Comparison of ENCODE assay signal across 25 cellular contexts in the genomic region with DNA sequence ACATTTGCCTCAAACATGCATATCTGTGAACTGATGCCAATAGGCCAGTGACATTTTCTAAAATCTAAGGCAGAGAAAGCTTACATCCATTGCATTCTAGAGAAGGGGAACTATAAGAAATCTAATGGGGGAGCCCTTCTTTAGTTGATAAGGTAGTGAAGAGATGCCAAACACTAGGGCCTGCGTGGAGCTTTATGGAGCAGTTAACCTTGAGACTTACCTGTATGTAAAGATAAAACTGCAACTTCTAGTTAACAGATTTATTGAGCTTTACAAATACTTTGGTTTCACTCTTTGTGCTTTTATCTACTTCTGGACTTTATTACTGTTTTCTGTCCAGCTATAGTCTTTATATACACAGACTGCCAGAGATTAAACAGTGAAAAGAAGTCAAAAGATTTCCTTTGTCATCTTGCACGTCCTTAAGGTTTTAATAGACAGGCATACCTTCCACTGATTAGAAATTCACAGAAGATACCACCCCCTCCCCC.
DNase-seq lines count a peak whose midpoint lies in the region; ATAC-seq and TF ChIP-seq lines count a peak whose summit lies in the region.
"Had no signal": no experiment of that assay in that cellular context is flagged by ENCODE, and none has a peak within 500 bp of the region (broad histone marks: within the 10 kb centered on the region; RNA-seq: fewer than 3 reads in every experiment).

No MANE protein-coding gene starts in this region.

- H3K9me3 Mint-ChIP-seq in MCF 10A (ENCODE audit: unreplicated experiment): peaks cover 5% of the 10 kb centered on the region
- peaks cover 8% of the 10 kb centered on the region for H3K9me3 Mint-ChIP-seq in mesothelial cell of epicardium
- H3K9me3 Mint-ChIP-seq: activated B cell treated with CpG ODN at 0.5 μM for 24 hours; CD4-positive, alpha-beta memory T cell had no signal

- H3K9me3 ChIP-seq in transverse colon: no peaks in the 10 kb centered on the region
- H3K9me3 ChIP-seq: body of pancreas, psoas muscle had no signal

- H3K36me3 ChIP-seq in transverse colon: no peaks in the 10 kb centered on the region

- peak overlapping the region; percentile 53 to 73 (median 68) for H3K27ac ChIP-seq in transverse colon
- H3K27ac ChIP-seq: body of pancreas, psoas muscle had no signal

- H3K4me3 Mint-ChIP-seq in MCF 10A (ENCODE audit: unreplicated experiment): peak overlapping the region; percentile 36
- H3K4me3 Mint-ChIP-seq in mesothelial cell of epicardium: no peak overlapping the region
- H3K4me3 Mint-ChIP-seq: activated B cell treated with CpG ODN at 0.5 μM for 24 hours; CD4-positive, alpha-beta memory T cell had no signal

- WGBS in transverse colon (ENCODE audit: low coverage in 1 of 2), 2 donors: 31 to 49% methylated on average over 2 of the region's 2 CpGs

- CTCF ChIA-PET in MCF 10A (lab: Yijun Ruan, JAX): interaction anchor here (0.6 to 0.7 kb wide), 3 partner anchors 40 to 1293 kb away, joined by 3 read pairs; no protein-coding TSS in a partner anchor

- TF ChIP-seq POLR2A in transverse colon (IDR thresholded peaks at IDR 0.05): no peak

- no peak for ATAC-seq in HG02588 (IDR thresholded peaks at IDR 0.05; ENCODE audit: unreplicated experiment)
- ATAC-seq: body of pancreas, psoas muscle had no signal

- H3K4me1 Mint-ChIP-seq in MCF 10A (ENCODE audit: insufficient read depth, unreplicated experiment): peaks cover 19% of the 10 kb centered on the region
- peaks cover 29% of the 10 kb centered on the region for H3K4me1 Mint-ChIP-seq in mesothelial cell of epicardium
- H3K4me1 Mint-ChIP-seq: activated B cell treated with CpG ODN at 0.5 μM for 24 hours had no signal

- H3K27ac Mint-ChIP-seq in MCF 10A (ENCODE audit: low read depth, unreplicated experiment) (peak overlapping the region; percentile 97), mesothelial cell of epicardium (peak overlapping the region; percentile 82)
- H3K27ac Mint-ChIP-seq: activated B cell treated with CpG ODN at 0.5 μM for 24 hours; CD4-positive, alpha-beta memory T cell had no signal

- DNase-seq in HT-29 (ENCODE audit: low spot score) (peak; percentile 76), MCF 10A (ENCODE audit: unreplicated experiment) (no peak), mesothelial cell of epicardium (ENCODE audit: low spot score in 2 of 2, unreplicated experiment in 2 of 2) (no peak), transverse colon (no peak), mesenteric fat pad (ENCODE audit: low spot score) (no peak), putamen (ENCODE audit: low spot score) (no peak)
- DNase-seq: activated B cell treated with CpG ODN at 0.5 μM for 24 hours; activated CD4-positive, alpha-beta T cell treated with anti-CD3 and anti-CD28 coated beads, Interleukin-2, amount 50 U/mL, for 48 hours; activated CD8-positive, alpha-beta memory T cell treated with anti-CD3 and anti-CD28 coated beads, Interleukin-2, amount 50 U/mL, for 4 hours; activated effector memory CD4-positive, alpha-beta T cell treated with anti-CD3 and anti-CD28 coated beads, Interleukin-2, amount 50 U/mL, for 16 hours; AML-193; body of pancreas; CD4-positive, alpha-beta memory T cell; effector CD4-positive, alpha-beta T cell; GF-D8; islet precursor cell; KG1; NCI-H1436 treated with DMSO at 0.1 percent for 48 hours; NCI-H2107; NCI-H446; NCI-H82; psoas muscle; stimulated activated CD4-positive, alpha-beta T cell treated with anti-CD3 and anti-CD28 coated beads, Interleukin-4, amount 100 ng/mL, for 4 hours; stimulated activated naive CD4-positive, alpha-beta T cell had no signal

- TSS peak; percentile 88 for BruUV-seq in MCF 10A (replicated peaks; lab: Mats Ljungman, UMichigan)

- POLR2A ChIA-PET in MCF 10A (lab: Yijun Ruan, JAX): interaction anchor here (0.7 to 1.9 kb wide), 8 partner anchors 10 to 427 kb away, joined by 3 to 12 read pairs (median 4); no protein-coding TSS in a partner anchor

- intact Hi-C loops in MCF 10A (cut with micrococcal nuclease) (no loop called here), transverse colon (cut with DNase I; ENCODE audit: low total_unique reads) (no loop called here)

- TF ChIP-seq EP300 in transverse colon (IDR thresholded peaks at IDR 0.05; ENCODE audit: low read depth): no peak

- H3K36me3 Mint-ChIP-seq in MCF 10A (ENCODE audit: insufficient read depth, unreplicated experiment): no peaks in the 10 kb centered on the region
- peaks cover 3% of the 10 kb centered on the region for H3K36me3 Mint-ChIP-seq in mesothelial cell of epicardium

- no peak overlapping the region for H3K4me3 ChIP-seq in transverse colon
- H3K4me3 ChIP-seq: body of pancreas, psoas muscle had no signal

- no peak for TF ChIP-seq CTCF in MCF 10A (IDR thresholded peaks at IDR 0.05; ENCODE audit: unreplicated experiment)
- TF ChIP-seq CTCF in mesothelial cell of epicardium (IDR thresholded peaks at IDR 0.05; ENCODE audit: unreplicated experiment): no peak
- TF ChIP-seq CTCF in transverse colon (IDR thresholded peaks at IDR 0.05): no peak

- in situ Hi-C loops in transverse colon (cut with MboI; ENCODE audit: low pct_ligation_motif_present in 1 of 4, low pct_unique_long_range_greater_than_20kb in 1 of 4, low sequenced_read_pairs in 3 of 4): no loop called here

- H3K27me3 Mint-ChIP-seq in MCF 10A (ENCODE audit: insufficient read depth, unreplicated experiment): no peaks in the 10 kb centered on the region
- H3K27me3 Mint-ChIP-seq in mesothelial cell of epicardium (ENCODE audit: low read depth): no peaks in the 10 kb centered on the region
- H3K27me3 Mint-ChIP-seq: activated B cell treated with CpG ODN at 0.5 μM for 24 hours; CD4-positive, alpha-beta memory T cell had no signal

- H3K27me3 ChIP-seq in transverse colon: no peaks in the 10 kb centered on the region
- H3K27me3 ChIP-seq: body of pancreas had no signal

- peaks cover 0 to 57% (median 26%) of the 10 kb centered on the region in 4 donors for H3K4me1 ChIP-seq in transverse colon
- H3K4me1 ChIP-seq: psoas muscle had no signal
